28 cellular contexts compared by ENCODE assay signal in genomic region chr2:162688403-162688802, GRCh38.
"Had no signal": no experiment of that assay in that cellular context is flagged by ENCODE, and none has a peak within 500 bp of the region (broad histone marks: within the 10 kb centered on the region; RNA-seq: fewer than 3 reads in every experiment).

No MANE protein-coding gene starts in this region.

- H3K4me1 ChIP-seq: gastrocnemius medialis, parathyroid adenoma, testis, tibial artery, upper lobe of left lung had no signal

- H3K27ac ChIP-seq: dorsolateral prefrontal cortex, epithelial cell of prostate, gastrocnemius medialis, neutrophil, parathyroid adenoma, testis, tibial artery, upper lobe of left lung had no signal

- H3K4me3 ChIP-seq: dorsolateral prefrontal cortex, gastrocnemius medialis, lung, mucosa of descending colon, testis, tibial artery, upper lobe of left lung had no signal

- H3K9me3 ChIP-seq: gastrocnemius medialis, mucosa of descending colon, neutrophil, testis, tibial artery, upper lobe of left lung had no signal

- DNase-seq: cortex of kidney; dorsolateral prefrontal cortex; effector CD8-positive, alpha-beta T cell; endodermal cell; foreskin fibroblast; gastrocnemius medialis; head of caudate nucleus; kidney; left colon; left ventricle myocardium superior; mesenchymal stem cell; mucosa of descending colon; naive B cell; stimulated activated CD4-positive, alpha-beta T cell treated with anti-CD3 and anti-CD28 coated beads, Interleukin-2, amount 100 ng/mL, for 24 hours; stimulated activated CD4-positive, alpha-beta T cell treated with anti-CD3 and anti-CD28 coated beads, Interleukin-4, amount 100 ng/mL, for 24 hours; stimulated activated naive CD8-positive, alpha-beta T cell treated with anti-CD3 and anti-CD28 coated beads, Interleukin-15, Interleukin-2, amounts not matched to agents 100 U/mL and 50 U/mL, for 24 hours; testis; tibial artery; upper lobe of left lung had no signal

- H3K36me3 ChIP-seq: gastrocnemius medialis, neutrophil, tibial artery, upper lobe of left lung had no signal

- H3K27me3 ChIP-seq: dorsolateral prefrontal cortex, gastrocnemius medialis, neutrophil, testis, tibial artery, upper lobe of left lung had no signal

- ATAC-seq: esophagus mucosa; gastrocnemius medialis; left colon; left ventricle myocardium superior; mucosa of descending colon; natural killer cell treated with Interleukin-12 subunit alpha and Interleukin-12 subunit beta and Interleukin-15 and Interleukin-18, amount 100 ng/mL, for 72 hours; sciatic nerve; stimulated activated effector memory CD8-positive, alpha-beta T cell treated with anti-CD3 and anti-CD28 coated beads, Interleukin-12 subunit alpha, Interleukin-12 subunit beta, amount 100 ng/mL, for 72 hours; stimulated activated naive CD8-positive, alpha-beta T cell treated with anti-CD3 and anti-CD28 coated beads, Interleukin-15, Interleukin-2, amounts not matched to agents 100 U/mL and 50 U/mL, for 24 hours had no signal

- H3K9ac ChIP-seq: parathyroid adenoma had no signal

- H2AFZ ChIP-seq: parathyroid adenoma had no signal

- FAIRE-seq: kidney, urothelium cell line had no signal

- H3K79me2 ChIP-seq: parathyroid adenoma had no signal
